ENCODE assay signal across 20 cellular contexts in the genomic region with DNA sequence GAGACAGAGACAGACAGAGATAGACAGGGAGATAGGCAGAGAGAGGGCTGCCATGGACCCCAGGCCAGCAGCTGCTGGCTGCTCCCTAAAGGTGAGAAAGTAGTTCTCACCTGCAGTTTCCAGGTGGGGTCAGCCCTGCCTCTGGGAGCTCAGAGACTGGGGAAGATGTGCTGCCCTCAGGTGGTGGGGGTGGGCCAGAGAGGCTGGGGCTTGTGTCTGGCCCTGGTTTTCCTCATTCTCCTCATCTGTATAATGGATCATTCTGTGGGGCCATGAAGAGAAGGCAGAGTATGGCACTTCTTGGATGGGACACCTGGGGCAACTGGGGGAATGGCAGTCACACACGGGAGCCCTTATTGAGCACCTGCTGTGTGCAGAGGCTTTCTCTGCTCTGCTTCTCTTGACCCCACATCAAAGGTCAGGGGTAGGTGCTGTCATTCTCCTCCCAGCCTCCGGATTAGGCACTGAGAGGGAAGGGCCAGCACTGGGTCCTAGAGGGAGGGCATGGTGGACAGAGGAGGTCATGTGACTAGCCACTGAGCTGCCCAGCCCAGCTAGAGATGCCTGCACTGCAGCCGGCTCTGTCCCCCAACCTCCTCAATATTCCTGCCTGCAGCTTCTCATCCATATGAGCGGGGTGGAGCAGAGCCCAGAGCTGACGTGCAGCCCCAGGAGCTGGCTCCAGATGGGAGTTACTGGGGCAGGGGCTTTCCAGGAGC. TPM values are rescaled to one million over a fixed set of nuclear protein-coding genes. Genes with fewer than 3 reads are reported as not detected.
DNase-seq lines count a peak whose midpoint lies in the region; ATAC-seq and TF ChIP-seq lines count a peak whose summit lies in the region.
"Had no signal": no experiment of that assay in that cellular context is flagged by ENCODE, and none has a peak within 500 bp of the region (broad histone marks: within the 10 kb centered on the region; RNA-seq: fewer than 3 reads in every experiment).

No MANE protein-coding gene starts in this region.

- H3K4me1 Mint-ChIP-seq in activated naive CD4-positive, alpha-beta T cell treated with anti-CD3 and anti-CD28 coated beads, Interleukin-2, amount 10 ng/mL, durations not matched to agents 7 days and 5 days: no peaks in the 10 kb centered on the region
- no peaks in the 10 kb centered on the region for H3K4me1 Mint-ChIP-seq in CD8-positive, alpha-beta memory T cell
- H3K4me1 Mint-ChIP-seq: activated B cell treated with CpG ODN at 0.5 μM for 24 hours had no signal

- no peak for TF ChIP-seq POLR2A in thyroid gland (IDR thresholded peaks at IDR 0.05)

- DNase-seq in activated naive CD4-positive, alpha-beta T cell treated with anti-CD3 and anti-CD28 coated beads, Interleukin-2, amount 10 ng/mL, durations not matched to agents 7 days and 5 days: peak; percentile 49
- no peak for DNase-seq in activated naive CD4-positive, alpha-beta T cell treated with anti-CD3 and anti-CD28 coated beads, Interleukin-2, amount 50 U/mL, for 16 hours
- DNase-seq in NCI-H69 (lab: John Stamatoyannopoulos, UW): peak; percentile 32
- DNase-seq in epithelial cell of proximal tubule (ENCODE audit: low read depth): no peak
- no peak for DNase-seq in thyroid gland
- DNase-seq in NCI-H82 treated with DMSO at 0.1 percent for 48 hours (lab: John Stamatoyannopoulos, UW; ENCODE audit: unreplicated experiment): no peak
- DNase-seq in CD8-positive, alpha-beta memory T cell: no peak
- DNase-seq: activated B cell treated with CpG ODN at 0.5 μM for 24 hours, cortex of kidney, left ventricle myocardium superior, NCI-H1436, nucleus accumbens, sigmoid colon, substantia nigra had no signal

- no peak overlapping the region for H3K4me3 Mint-ChIP-seq in activated naive CD4-positive, alpha-beta T cell treated with anti-CD3 and anti-CD28 coated beads, Interleukin-2, amount 10 ng/mL, durations not matched to agents 7 days and 5 days
- H3K4me3 Mint-ChIP-seq in CD8-positive, alpha-beta memory T cell: no peak overlapping the region
- H3K4me3 Mint-ChIP-seq: activated B cell treated with CpG ODN at 0.5 μM for 24 hours had no signal

- no peaks in the 10 kb centered on the region for H3K27me3 ChIP-seq in thyroid gland
- H3K27me3 ChIP-seq in CD8-positive, alpha-beta memory T cell (ENCODE audit: insufficient read depth, low read length, poor library complexity, severe bottlenecking): no peaks in the 10 kb centered on the region
- H3K27me3 ChIP-seq: gastrocnemius medialis had no signal

- TF ChIP-seq CTCF in epithelial cell of proximal tubule (conservative IDR thresholded peaks at IDR 0.05; ENCODE audit: low read depth, low read length): peak; percentile 21
- TF ChIP-seq CTCF in thyroid gland (IDR thresholded peaks at IDR 0.05): no peak

- intact Hi-C loops in thyroid gland (cut with DNase I): no loop called here

- H3K27me3 Mint-ChIP-seq in activated naive CD4-positive, alpha-beta T cell treated with anti-CD3 and anti-CD28 coated beads, Interleukin-2, amount 10 ng/mL, durations not matched to agents 7 days and 5 days: peaks cover 60% of the 10 kb centered on the region
- peaks cover 3 to 32% of the 10 kb centered on the region in 2 donors for H3K27me3 Mint-ChIP-seq in CD8-positive, alpha-beta memory T cell

- no peaks in the 10 kb centered on the region for H3K9me3 ChIP-seq in thyroid gland
- H3K9me3 ChIP-seq in CD8-positive, alpha-beta memory T cell (ENCODE audit: low read length): no peaks in the 10 kb centered on the region
- H3K9me3 ChIP-seq: gastrocnemius medialis, sigmoid colon had no signal

- CTCF ChIA-PET in activated naive CD4-positive, alpha-beta T cell treated with anti-CD3 and anti-CD28 coated beads, Interleukin-2, amount 10 ng/mL, durations not matched to agents 7 days and 5 days (lab: Charles Lee): interaction anchor here (1.4 to 2.5 kb wide), 2 partner anchors 43 to 45 kb away, joined by 3 to 8 read pairs; no protein-coding TSS in a partner anchor
- CTCF ChIA-PET in CD8-positive, alpha-beta memory T cell (lab: Charles Lee): interaction anchor here (0.6 to 2.9 kb wide), 5 partner anchors 8 to 95 kb away, joined by 3 to 6 read pairs (median 3); partner anchors contain the start of gene FAM110A

- H3K27ac Mint-ChIP-seq in activated naive CD4-positive, alpha-beta T cell treated with anti-CD3 and anti-CD28 coated beads, Interleukin-2, amount 10 ng/mL, durations not matched to agents 7 days and 5 days: no peak overlapping the region
- no peak overlapping the region for H3K27ac Mint-ChIP-seq in CD8-positive, alpha-beta memory T cell
- H3K27ac Mint-ChIP-seq: activated B cell treated with CpG ODN at 0.5 μM for 24 hours had no signal

- H3K9me3 Mint-ChIP-seq in activated naive CD4-positive, alpha-beta T cell treated with anti-CD3 and anti-CD28 coated beads, Interleukin-2, amount 10 ng/mL, durations not matched to agents 7 days and 5 days: no peaks in the 10 kb centered on the region
- no peaks in the 10 kb centered on the region for H3K9me3 Mint-ChIP-seq in CD8-positive, alpha-beta memory T cell
- H3K9me3 Mint-ChIP-seq: activated B cell treated with CpG ODN at 0.5 μM for 24 hours; activated naive CD4-positive, alpha-beta T cell treated with anti-CD3 and anti-CD28 coated beads, Interleukin-2, amount 50 U/mL, for 72 hours had no signal

- H3K4me1 ChIP-seq in thyroid gland: peaks cover 37 to 49% of the 10 kb centered on the region in 2 donors
- H3K4me1 ChIP-seq in CD8-positive, alpha-beta memory T cell (ENCODE audit: insufficient read depth, low read length): no peaks in the 10 kb centered on the region
- H3K4me1 ChIP-seq: sigmoid colon had no signal

- H3K4me3 ChIP-seq in epithelial cell of proximal tubule (ENCODE audit: low read depth, low read length): no peak overlapping the region
- no peak overlapping the region for H3K4me3 ChIP-seq in thyroid gland (replicated peaks in 1 of 3)
- H3K4me3 ChIP-seq in CD8-positive, alpha-beta memory T cell (ENCODE audit: low read length): no peak overlapping the region
- H3K4me3 ChIP-seq: gastrocnemius medialis, GM23248, sigmoid colon had no signal

- POLR2A ChIA-PET in CD8-positive, alpha-beta memory T cell (lab: Charles Lee): no interaction called here

- no peaks in the 10 kb centered on the region for H3K36me3 Mint-ChIP-seq in activated naive CD4-positive, alpha-beta T cell treated with anti-CD3 and anti-CD28 coated beads, Interleukin-2, amount 10 ng/mL, durations not matched to agents 7 days and 5 days
- no peaks in the 10 kb centered on the region for H3K36me3 Mint-ChIP-seq in CD8-positive, alpha-beta memory T cell
- H3K36me3 Mint-ChIP-seq: activated naive CD4-positive, alpha-beta T cell treated with anti-CD3 and anti-CD28 coated beads, Interleukin-2, amount 50 U/mL, for 72 hours had no signal

- H3K27ac ChIP-seq in thyroid gland: peak overlapping the region in 2 of 3 donors; percentile 12 to 76
- H3K27ac ChIP-seq in CD8-positive, alpha-beta memory T cell (ENCODE audit: low read depth, low read length): no peak overlapping the region
- H3K27ac ChIP-seq: sigmoid colon had no signal

- WGBS in thyroid gland, 2 donors: 79 to 84% methylated on average over 4 to 5 of the region's 5 CpGs

- no peak for ATAC-seq in GM18870 (IDR thresholded peaks at IDR 0.05; ENCODE audit: unreplicated experiment)
- ATAC-seq: Right ventricle myocardium inferior had no signal

- H3K36me3 ChIP-seq in thyroid gland: no peaks in the 10 kb centered on the region
- H3K36me3 ChIP-seq in CD8-positive, alpha-beta memory T cell (ENCODE audit: insufficient read depth, low read length): no peaks in the 10 kb centered on the region
- H3K36me3 ChIP-seq: gastrocnemius medialis, sigmoid colon had no signal

RNA-seq across cellular contexts. Expression of gene ANGPT4, which starts 4.1 kb away (rescaled TPM):
- not detected in 2 replicates for total RNA-seq in epithelial cell of proximal tubule
- total RNA-seq in thyroid gland: 1 to 10 TPM in 3 of 4 donors, under 1 TPM in 1; 0.40 to 3.8 (median 3.2) TPM
- total RNA-seq in CD8-positive, alpha-beta memory T cell: not detected
- polyA plus RNA-seq in CD8-positive, alpha-beta memory T cell: not detected
- total RNA-seq: activated B cell treated with CpG ODN at 0.5 μM for 24 hours; GM23248; T-helper 1 cell treated with Interleukin-12 subunit alpha and Interleukin-12 subunit beta and Interleukin-4 antibody, amounts not matched to agents 30 ng/mL and 1 ng/mL, for 36 hours had no signal
- polyA plus RNA-seq: GM23248 had no signal

Comparison
In these comparisons a context has a peak if more than half of its experiments do, and no peak if none do; other contexts are left out.
1. DNase-seq: peak in activated naive CD4-positive, alpha-beta T cell treated with anti-CD3 and anti-CD28 coated beads, Interleukin-2, amount 10 ng/mL, durations not matched to agents 7 days and 5 days (single experiment) and NCI-H69 (single experiment); none in activated naive CD4-positive, alpha-beta T cell treated with anti-CD3 and anti-CD28 coated beads, Interleukin-2, amount 50 U/mL, for 16 hours (single experiment), epithelial cell of proximal tubule (single experiment), thyroid gland (0 of 2), NCI-H82 treated with DMSO at 0.1 percent for 48 hours (single experiment) and CD8-positive, alpha-beta memory T cell (0 of 5).